14 cellular contexts compared by ENCODE assay signal in genomic region chr21:42745511-42746239, GRCh38.
DNase-seq lines count a peak whose midpoint lies in the region; ATAC-seq, FAIRE-seq and TF ChIP-seq lines count a peak whose summit lies in the region.
"Had no signal": no experiment of that assay in that cellular context is flagged by ENCODE, and none has a peak within 500 bp of the region (broad histone marks: within the 10 kb centered on the region; RNA-seq: fewer than 3 reads in every experiment).

No MANE protein-coding gene starts in this region.

- no peak overlapping the region for H2BK15ac ChIP-seq in H1 (ENCODE audit: low read length)

- no peak for TF ChIP-seq EP300 in H1 (IDR thresholded peaks at IDR 0.05; ENCODE audit: borderline replicate concordance in 1 of 2, low read depth in 2 of 2, low read length in 2 of 2)

- no peak overlapping the region for H2BK120ac ChIP-seq in H1 (replicated peaks; ENCODE audit: low read depth, low read length)

- no peak overlapping the region for H4K91ac ChIP-seq in H1 (replicated peaks; ENCODE audit: insufficient read length, low read length)

- H3K27me3 ChIP-seq in H1 (replicated peaks in 1 of 4; ENCODE audit: control insufficient read depth in 3 of 4, extremely low read depth in 1 of 4, insufficient read depth in 3 of 4, low read length in 3 of 4), result no peaks in the 10 kb centered on the region
- H3K27me3 ChIP-seq: tibial artery had no signal

- H4K5ac ChIP-seq in H1 (ENCODE audit: insufficient read length, low read depth, low read length), result no peak overlapping the region

- H3K36me3 ChIP-seq in HEK293 (ENCODE audit: control insufficient read depth in 2 of 2, insufficient read depth in 1 of 2, low read length in 2 of 2), result no peaks in the 10 kb centered on the region
- peaks cover 0 to 3% (median 0%) of the 10 kb centered on the region in 4 experiments; a peak in 2 of 8 replicates for H3K36me3 ChIP-seq in H1 (ENCODE audit: control insufficient read depth in 2 of 4, insufficient read depth in 4 of 4, low read length in 3 of 4)
- H3K36me3 ChIP-seq: tibial artery had no signal

- H3K4me1 ChIP-seq in HEK293 (ENCODE audit: control insufficient read depth, insufficient read depth, low read length), result no peaks in the 10 kb centered on the region
- peaks cover 0 to 4% (median 0%) of the 10 kb centered on the region in 4 experiments; a peak in 2 of 7 replicates for H3K4me1 ChIP-seq in H1 (replicated peaks in 1 of 4; ENCODE audit: control insufficient read depth in 3 of 4, insufficient read depth in 4 of 4, low read length in 3 of 4)

- no peak for ATAC-seq in activated CD8-positive, alpha-beta memory T cell treated with anti-CD3 and anti-CD28 coated beads, Interleukin-2, amount 10 ng/mL, durations not matched to agents 7 days and 5 days
- ATAC-seq in stimulated activated naive B cell treated with anti-CD40 and anti-IgM and Interleukin-4, amounts not matched to agents 10 μg/mL and 1 μg/mL and 100 μg/mL, for 72 hours (replicated peaks), result peak; percentile 52 to 62
- ATAC-seq: HCT116 had no signal

- CTCF ChIA-PET in activated CD8-positive, alpha-beta memory T cell treated with anti-CD3 and anti-CD28 coated beads, Interleukin-2, amount 10 ng/mL, durations not matched to agents 7 days and 5 days (lab: Charles Lee), result interaction anchor here (1.6 to 2.1 kb wide), 4 partner anchors 7 to 152 kb away, joined by 8 to 14 read pairs (median 10); no protein-coding TSS in a partner anchor
- CTCF ChIA-PET in HEK293 (lab: Yijun Ruan, JAX) (no interaction called here), H1 (lab: Charles Lee; ENCODE audit: partially characterized antibody) (interaction anchor here (1.0 kb wide), 1 partner anchor 9 kb away, joined by 4 read pairs; no protein-coding TSS in a partner anchor)

- no peaks in the 10 kb centered on the region for H3K79me2 ChIP-seq in H1 (ENCODE audit: control insufficient read depth in 1 of 2, insufficient read depth in 2 of 2, low read length in 2 of 2)

- H3K4me3 ChIP-seq in HEK293 (ENCODE audit: low read depth, low read length), result no peak overlapping the region
- no peak overlapping the region for H3K4me3 ChIP-seq in H1 (ENCODE audit: extremely low read depth in 1 of 4, insufficient read depth in 2 of 4, low read depth in 3 of 4, low read length in 4 of 4)
- H3K4me3 ChIP-seq: tibial artery had no signal

- H2BK5ac ChIP-seq in H1 (ENCODE audit: low read depth, low read length), result no peak overlapping the region

- no peak overlapping the region for H3K14ac ChIP-seq in H1 (ENCODE audit: insufficient read length)

- peaks cover 1% of the 10 kb centered on the region for H3K36me3 Mint-ChIP-seq in activated CD8-positive, alpha-beta memory T cell treated with anti-CD3 and anti-CD28 coated beads, Interleukin-2, amount 10 ng/mL, durations not matched to agents 7 days and 5 days
- H3K36me3 Mint-ChIP-seq in stimulated activated naive B cell treated with anti-CD40 and anti-IgM and Interleukin-4, amounts not matched to agents 10 μg/mL and 1 μg/mL and 100 μg/mL, for 72 hours, result no peaks in the 10 kb centered on the region

- 91% methylated on average over 22 of the region's 22 CpGs; no CpG with 5 or more reads in 1 of the 2 experiments for WGBS in H1 (ENCODE audit: extremely low coverage in 1 of 2, insufficient coverage in 1 of 2, insufficient read length in 1 of 2, insufficient replicate concordance in 2 of 2, low coverage in 1 of 2, low lambda C conversion rate in 2 of 2, missing lambda C conversion rate in 1 of 2), 2 experiments

- H4K8ac ChIP-seq in H1 (ENCODE audit: extremely low read depth, insufficient read depth, low read length), result peak overlapping the region; percentile 45; the same call in 1 of the 2 replicates

- H4K20me1 ChIP-seq in H1 (replicated peaks in 1 of 2; ENCODE audit: control insufficient read depth in 1 of 2, insufficient read depth in 2 of 2, low read length in 2 of 2), result peaks cover 0 to 1% of the 10 kb centered on the region in 2 experiments

- H3K9ac ChIP-seq in H1 (replicated peaks in 1 of 4; ENCODE audit: extremely low read depth in 1 of 4, low read depth in 3 of 4, low read length in 3 of 4), result no peak overlapping the region
- H3K9ac ChIP-seq: KMS-11 had no signal

- H3K9me3 Mint-ChIP-seq in activated CD8-positive, alpha-beta memory T cell treated with anti-CD3 and anti-CD28 coated beads, Interleukin-2, amount 10 ng/mL, durations not matched to agents 7 days and 5 days (ENCODE audit: low read depth), result no peaks in the 10 kb centered on the region
- H3K9me3 Mint-ChIP-seq in stimulated activated naive B cell treated with anti-CD40 and anti-IgM and Interleukin-4, amounts not matched to agents 10 μg/mL and 1 μg/mL and 100 μg/mL, for 72 hours, result no peaks in the 10 kb centered on the region
- H3K9me3 Mint-ChIP-seq: mesothelial cell of epicardium had no signal

- H3K27me3 Mint-ChIP-seq in activated CD8-positive, alpha-beta memory T cell treated with anti-CD3 and anti-CD28 coated beads, Interleukin-2, amount 10 ng/mL, durations not matched to agents 7 days and 5 days, result peaks cover 5% of the 10 kb centered on the region
- peaks cover 5 to 14% of the 10 kb centered on the region in 2 donors for H3K27me3 Mint-ChIP-seq in stimulated activated naive B cell treated with anti-CD40 and anti-IgM and Interleukin-4, amounts not matched to agents 10 μg/mL and 1 μg/mL and 100 μg/mL, for 72 hours

- no peak overlapping the region for H3K4me2 ChIP-seq in H1 (ENCODE audit: insufficient read depth in 1 of 2, low read depth in 2 of 2, low read length in 2 of 2)
- H3K4me2 ChIP-seq: KMS-11 had no signal

- H2AK5ac ChIP-seq in H1 (ENCODE audit: low read depth, low read length), result no peak overlapping the region

- TF ChIP-seq CTCF in HEK293 (tag by site-specific recombination; IDR thresholded peaks at IDR 0.05) (no peak), H1 (IDR thresholded peaks at IDR 0.05; ENCODE audit: control extremely low read depth in 1 of 3, insufficient read depth in 1 of 3, low read depth in 1 of 3, low read length in 3 of 3) (no peak)

- no peak overlapping the region for H3K4me3 Mint-ChIP-seq in activated CD8-positive, alpha-beta memory T cell treated with anti-CD3 and anti-CD28 coated beads, Interleukin-2, amount 10 ng/mL, durations not matched to agents 7 days and 5 days
- no peak overlapping the region for H3K4me3 Mint-ChIP-seq in stimulated activated naive B cell treated with anti-CD40 and anti-IgM and Interleukin-4, amounts not matched to agents 10 μg/mL and 1 μg/mL and 100 μg/mL, for 72 hours
- H3K4me3 Mint-ChIP-seq: mesothelial cell of epicardium had no signal

- H3K4ac ChIP-seq in H1 (replicated peaks; ENCODE audit: insufficient read length, low read depth, low read length), result no peak overlapping the region

- 0 out of 2 replicates have a peak overlapping the region, but pooled peaks have one; percentile 39 for H2BK12ac ChIP-seq in H1 (ENCODE audit: low read depth, low read length)

- H3K23me2 ChIP-seq in H1 (ENCODE audit: low read depth, low read length), result peaks cover under 1% of the 10 kb centered on the region; the same call in 1 of the 2 replicates

- H2BK20ac ChIP-seq in H1 (ENCODE audit: low read length), result no peak overlapping the region

- no peak overlapping the region for H3K56ac ChIP-seq in H1 (replicated peaks; ENCODE audit: insufficient read length, low read depth, low read length)

- POLR2A ChIA-PET in HEK293 (lab: Yijun Ruan, JAX) (interaction anchor here (0.5 kb wide), 1 partner anchor 41 kb away, joined by 3 read pairs; no protein-coding TSS in a partner anchor), H1 (lab: Charles Lee; ENCODE audit: partially characterized antibody) (no interaction called here)

- no peak overlapping the region for H3K23ac ChIP-seq in H1 (ENCODE audit: insufficient read length)

- H2AFZ ChIP-seq in H1 (ENCODE audit: low read length), result no peak overlapping the region

- no peak for TF ChIP-seq RAD21 in H1 (IDR thresholded peaks at IDR 0.05 in 1 of 2, conservative IDR thresholded peaks at IDR 0.05 in 1 of 2; ENCODE audit: low read depth in 2 of 2, low read length in 2 of 2)

- no peaks in the 10 kb centered on the region for H3K9me3 ChIP-seq in HEK293 (ENCODE audit: control insufficient read depth, insufficient read depth, low read depth, low read length)
- no peaks in the 10 kb centered on the region for H3K9me3 ChIP-seq in H1 (ENCODE audit: insufficient read depth in 2 of 2, low read depth in 1 of 2, low read length in 1 of 2)
- H3K9me3 ChIP-seq: tibial artery had no signal

- peak overlapping the region; percentile 95 for H3K27ac Mint-ChIP-seq in activated CD8-positive, alpha-beta memory T cell treated with anti-CD3 and anti-CD28 coated beads, Interleukin-2, amount 10 ng/mL, durations not matched to agents 7 days and 5 days
- H3K27ac Mint-ChIP-seq in stimulated activated naive B cell treated with anti-CD40 and anti-IgM and Interleukin-4, amounts not matched to agents 10 μg/mL and 1 μg/mL and 100 μg/mL, for 72 hours, result no peak overlapping the region
- H3K27ac Mint-ChIP-seq: mesothelial cell of epicardium had no signal

- DNase-seq in activated CD8-positive, alpha-beta memory T cell treated with anti-CD3 and anti-CD28 coated beads, Interleukin-2, amount 10 ng/mL, durations not matched to agents 7 days and 5 days, result no peak
- no peak for DNase-seq in activated CD8-positive, alpha-beta memory T cell treated with anti-CD3 and anti-CD28 coated beads, Interleukin-2, amount 50 U/mL, for 4 hours
- DNase-seq in H1 (ENCODE audit: low read depth in 1 of 2, low spot score in 2 of 2), result no peak
- no peak for DNase-seq in stimulated activated naive B cell treated with anti-CD40 and anti-IgM and Interleukin-4, amounts not matched to agents 10 μg/mL and 1 μg/mL and 100 μg/mL, for 72 hours
- no peak for DNase-seq in kidney tubule cell (ENCODE audit: low spot score)
- no peak for DNase-seq in DMS53 treated with DMSO at 0.1 percent for 48 hours (lab: John Stamatoyannopoulos, UW; ENCODE audit: unreplicated experiment)
- DNase-seq in NOMO-1 (lab: John Stamatoyannopoulos, UW; ENCODE audit: unreplicated experiment in 2 of 2), result no peak
- DNase-seq: NCI-H526 treated with DMSO at 0.1 percent for 48 hours had no signal

- no peaks in the 10 kb centered on the region; the same call in 1 of the 2 replicates for H3K79me1 ChIP-seq in H1 (ENCODE audit: low read depth, low read length)

- peaks cover 21% of the 10 kb centered on the region for H3K4me1 Mint-ChIP-seq in activated CD8-positive, alpha-beta memory T cell treated with anti-CD3 and anti-CD28 coated beads, Interleukin-2, amount 10 ng/mL, durations not matched to agents 7 days and 5 days
- H3K4me1 Mint-ChIP-seq in stimulated activated naive B cell treated with anti-CD40 and anti-IgM and Interleukin-4, amounts not matched to agents 10 μg/mL and 1 μg/mL and 100 μg/mL, for 72 hours, result peaks cover 18 to 20% of the 10 kb centered on the region in 2 donors

- no peak overlapping the region for H3K18ac ChIP-seq in H1 (ENCODE audit: extremely low read depth, low read length)

- no peak for TF ChIP-seq POLR2A in H1 (IDR thresholded peaks at IDR 0.05; ENCODE audit: control extremely low read depth in 1 of 2, low read depth in 2 of 2, low read length in 2 of 2)

- no peak overlapping the region for H3K27ac ChIP-seq in HEK293 (ENCODE audit: extremely low read depth, low read depth, low read length)
- no peak overlapping the region for H3K27ac ChIP-seq in H1 (ENCODE audit: low read depth, low read length)
- H3K27ac ChIP-seq: KMS-11, tibial artery had no signal

- FAIRE-seq in H1 (lab: Jason Lieb, UNC), result no peak
- FAIRE-seq: astrocyte had no signal

TF ChIP-seq in HEK293, 187 proteins besides CTCF, POLR2A, EP300 and RAD21 (continues in another document):
- TF ChIP-seq ZNF514 (tag by site-specific recombination; IDR thresholded peaks at IDR 0.05), result no peak
